Comparison of ENCODE assay signal across 9 cellular contexts in the genomic region with DNA sequence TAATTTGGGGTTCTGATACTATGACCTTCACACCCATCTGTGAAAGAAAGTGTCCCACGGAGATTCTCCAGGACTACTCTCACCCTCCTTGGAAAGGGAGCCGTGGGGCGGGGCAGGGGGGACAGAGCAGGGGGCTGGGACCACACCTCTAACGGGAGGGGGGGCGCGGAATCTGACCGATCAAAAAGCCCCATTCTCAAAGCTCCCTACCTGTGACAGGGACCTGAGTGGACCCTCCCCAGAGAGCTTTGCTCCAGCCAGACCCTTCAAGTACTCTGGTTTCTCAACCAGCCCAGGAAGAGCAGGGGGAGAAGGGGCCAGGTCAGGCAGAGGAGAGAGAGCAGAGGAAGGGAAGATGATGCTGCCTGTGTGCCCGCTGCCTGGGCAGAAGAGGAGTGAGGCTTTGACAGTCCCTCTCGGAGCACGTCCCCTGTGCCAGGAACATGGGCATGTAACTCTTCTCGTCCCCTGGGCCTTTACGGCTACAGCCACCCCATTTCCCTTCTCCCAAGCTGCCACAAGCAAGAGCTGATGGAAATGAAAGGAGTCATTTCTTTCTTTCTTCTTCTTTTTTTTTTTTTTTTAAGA. TPM values are rescaled to one million over a fixed set of nuclear protein-coding genes. Genes with fewer than 3 reads are reported as not detected.
A peak's percentile ranks its signal among the peaks of the same experiment; 100 is the strongest.
DNase-seq lines count a peak whose midpoint lies in the region; ATAC-seq and TF ChIP-seq lines count a peak whose summit lies in the region.
"Had no signal": no experiment of that assay in that cellular context is flagged by ENCODE, and none has a peak within 500 bp of the region (broad histone marks: within the 10 kb centered on the region; RNA-seq: fewer than 3 reads in every experiment).

No MANE protein-coding gene starts in this region.

- no peaks in the 10 kb centered on the region for H3K9me3 Mint-ChIP-seq in T-cell

- H3K9me3 ChIP-seq in spleen: no peaks in the 10 kb centered on the region

- DNase-seq in T-cell (no peak), fibroblast of the aortic adventitia (ENCODE audit: low read depth) (no peak), spleen (no peak), NCI-H1417 (lab: John Stamatoyannopoulos, UW) (no peak), mesenteric fat pad (ENCODE audit: low spot score) (no peak)

- intact Hi-C loops in spleen (cut with DNase I; ENCODE audit: low total_unique reads): no loop called here

- no peak for TF ChIP-seq CTCF in fibroblast of the aortic adventitia (IDR thresholded peaks at IDR 0.05; ENCODE audit: insufficient read depth, low read length)
- TF ChIP-seq CTCF in spleen (IDR thresholded peaks at IDR 0.05 in 8 of 11, conservative IDR thresholded peaks at IDR 0.05 in 3 of 11): no peak

- H3K4me1 ChIP-seq in spleen: peaks cover 13 to 75% (median 55%) of the 10 kb centered on the region in 6 donors

- peak overlapping the region; percentile 87 to 93 (median 91) for H3K27ac ChIP-seq in spleen

- peaks cover 39% of the 10 kb centered on the region for H3K36me3 Mint-ChIP-seq in T-cell

- in situ Hi-C loops in GM18951 (cut with MboI; ENCODE audit: low sequenced_read_pairs, unreplicated experiment): no loop called here

- POLR2A ChIA-PET in T-cell (lab: Charles Lee): no interaction called here

- ATAC-seq in T-cell (replicated peaks in 1 of 4) (peak in 2 of 4 experiments; percentile 31 to 32), HG02588 (IDR thresholded peaks at IDR 0.05; ENCODE audit: unreplicated experiment) (no peak), HG02884 (IDR thresholded peaks at IDR 0.05; ENCODE audit: unreplicated experiment) (no peak)

- peaks cover 57 to 64% (median 60%) of the 10 kb centered on the region in 3 donors for H3K4me1 Mint-ChIP-seq in T-cell

- H3K4me3 ChIP-seq in fibroblast of the aortic adventitia (ENCODE audit: low read depth, low read length) (peak overlapping the region; percentile 83), spleen (peak overlapping the region; percentile 56 to 81 (median 69))
- H3K4me3 ChIP-seq: K562 had no signal

- H3K36me3 ChIP-seq in spleen: peaks cover 0 to 40% (median 27%) of the 10 kb centered on the region in 6 donors

- H3K27me3 Mint-ChIP-seq in T-cell: no peaks in the 10 kb centered on the region

- peak overlapping the region; percentile 97 to 99 for H3K27ac Mint-ChIP-seq in T-cell

- CTCF ChIA-PET in T-cell (lab: Charles Lee): interaction anchor here in 1 of 2 donors (0.6 kb wide), 1 partner anchor 31 kb away, joined by 3 read pairs; no protein-coding TSS in a partner anchor

- H3K27me3 ChIP-seq in spleen (replicated peaks in 1 of 7): no peaks in the 10 kb centered on the region

- H3K4me3 Mint-ChIP-seq in T-cell: peak overlapping the region; percentile 87 to 99 (median 98)

- peak; percentile 13 for TF ChIP-seq POLR2A in GM18951 (IDR thresholded peaks at IDR 0.05; ENCODE audit: extremely low read depth, insufficient read depth, insufficient read length)
- TF ChIP-seq POLR2A in spleen (IDR thresholded peaks at IDR 0.05): no peak

- WGBS in spleen, 5 donors: 5 to 17% (median 13%) methylated on average over 7 to 12 of the region's 12 CpGs

RNA-seq across cellular contexts. Expression of gene XAF1, which starts 0.7 kb away (rescaled TPM):
- total RNA-seq in T-cell (100 to 1,000 TPM in 1 of 5 donors, 10 to 100 TPM in 4; 38.2 to 114 (median 72.5) TPM), fibroblast of the aortic adventitia (ENCODE audit: low replicate concordance) (27.5 and 47.1 TPM in 2 replicates), spleen (100 to 1,000 TPM in 5 of 7 donors, 10 to 100 TPM in 2; 69.0 to 176 (median 117) TPM), mesenteric fat pad (99.1 TPM)
- polyA plus RNA-seq in spleen: 10 to 100 TPM; 26.4 to 61.6 (median 31.4) TPM

RNA-seq across cellular contexts. Expression of gene FBXO39, which starts 19.5 kb away (rescaled TPM):
- 1 to 10 TPM in 1 of 5 donors, under 1 TPM in 4; 0.26 to 1.4 (median 0.53) TPM for total RNA-seq in T-cell
- 0.09 and 0.57 TPM in 2 replicates for total RNA-seq in fibroblast of the aortic adventitia (ENCODE audit: low replicate concordance)
- under 1 TPM in 2 of 7 donors, not detected in 5; 0.70 to 0.75 TPM for total RNA-seq in spleen
- under 1 TPM in 2 of 3 donors, not detected in 1; 0.26 to 0.27 TPM for polyA plus RNA-seq in spleen
- total RNA-seq in mesenteric fat pad: 0.90 TPM
- total RNA-seq: K562 had no signal
- polyA plus RNA-seq: K562 had no signal

RNA-seq across cellular contexts. Expression of gene SLC13A5, which starts 43.4 kb away (rescaled TPM):
- total RNA-seq in T-cell: under 1 TPM in 2 of 5 donors, not detected in 3; 0.13 TPM
- not detected in 2 replicates for total RNA-seq in fibroblast of the aortic adventitia (ENCODE audit: low replicate concordance)
- total RNA-seq in spleen: 10 to 100 TPM in 2 of 7 donors, 1 to 10 TPM in 5; 1.3 to 18.4 (median 7.0) TPM
- polyA plus RNA-seq in spleen: 1 to 10 TPM; 1.0 to 2.8 (median 1.3) TPM
- 0.48 TPM for total RNA-seq in mesenteric fat pad
- polyA plus RNA-seq: K562 had no signal
